Comparison of ENCODE assay signal across 1 cellular context in genomic region chr13:33799950-33800592, GRCh38.
TF ChIP-seq lines count a peak whose summit lies in the region.

No MANE protein-coding gene starts in this region.

TF ChIP-seq in IMR-90, 13 proteins besides CTCF, POLR2A, EP300 and RAD21 (continued from another document):
- no peak for TF ChIP-seq ELK1 (IDR thresholded peaks at IDR 0.05; ENCODE audit: borderline replicate concordance, low read depth, low read length)
